9 cellular contexts compared by ENCODE assay signal in the genomic region with DNA sequence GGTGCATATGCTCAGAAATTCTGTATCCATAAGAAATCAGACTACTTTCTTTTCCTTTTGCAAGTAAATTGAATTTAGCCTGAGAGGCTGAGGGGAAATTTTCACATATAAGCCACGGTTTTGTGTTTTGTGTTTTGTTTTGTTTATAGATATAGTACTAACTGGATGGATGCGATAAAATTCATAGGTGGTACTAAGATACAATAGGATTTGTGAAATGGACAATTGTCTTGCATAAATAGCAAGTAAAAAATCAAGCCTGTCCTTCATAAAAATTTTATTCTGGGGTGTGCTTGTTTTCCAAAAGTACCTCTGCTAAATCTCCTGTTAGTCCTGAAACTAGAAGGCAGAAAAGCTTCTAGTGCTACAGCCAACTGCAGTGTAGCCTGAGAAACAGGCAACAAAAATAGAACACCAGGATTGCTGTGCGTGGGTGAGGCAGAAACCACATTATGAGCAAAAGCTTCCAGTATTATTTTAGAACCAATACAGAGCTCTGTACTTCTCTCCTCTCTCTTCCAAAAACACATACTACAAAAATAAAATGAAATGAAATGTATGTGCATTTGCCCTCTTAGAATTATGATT. TPM values are rescaled to one million over a fixed set of nuclear protein-coding genes. Genes with fewer than 3 reads are reported as not detected.
DNase-seq lines count a peak whose midpoint lies in the region; ATAC-seq and TF ChIP-seq lines count a peak whose summit lies in the region.
"Had no signal": no experiment of that assay in that cellular context is flagged by ENCODE, and none has a peak within 500 bp of the region (broad histone marks: within the 10 kb centered on the region; RNA-seq: fewer than 3 reads in every experiment).

No MANE protein-coding gene starts in this region.

- H3K27me3 ChIP-seq in BE2C (no peaks in the 10 kb centered on the region), testis (no peaks in the 10 kb centered on the region)

- DNase-seq in BE2C (peak; percentile 32), iris pigment epithelial cell (ENCODE audit: low read depth) (peak; percentile 57), testis (peak; percentile 36), NCI-H1436 (lab: John Stamatoyannopoulos, UW) (no peak), mucosa of gallbladder (ENCODE audit: low spot score) (no peak)

- peak overlapping the region in 1 of 2 donors; percentile 48 for H3K27ac ChIP-seq in testis
- H3K27ac ChIP-seq: epithelial cell of prostate had no signal

- 44 to 51% methylated on average over 3 of the region's 3 CpGs for WGBS in testis, 2 donors

- H3K4me1 ChIP-seq in BE2C (peaks cover 23% of the 10 kb centered on the region), testis (peaks cover 6% of the 10 kb centered on the region)

- intact Hi-C loops in testis (cut with DNase I; ENCODE audit: low total_unique reads) = no loop called here

- TF ChIP-seq CTCF in BE2C (IDR thresholded peaks at IDR 0.05; ENCODE audit: low read depth, low read length) (no peak), testis (IDR thresholded peaks at IDR 0.05) (no peak)

- H3K4me1 Mint-ChIP-seq in activated naive CD8-positive, alpha-beta T cell (ENCODE audit: low read depth) = peaks cover 12% of the 10 kb centered on the region

- no peaks in the 10 kb centered on the region for H3K36me3 Mint-ChIP-seq in activated naive CD8-positive, alpha-beta T cell

- H3K4me3 Mint-ChIP-seq in activated naive CD8-positive, alpha-beta T cell = peak overlapping the region; percentile 20

- H3K4me3 ChIP-seq in BE2C (ENCODE audit: low read depth, low read length) (peak overlapping the region; percentile 92), testis (peak overlapping the region; percentile 34 to 55)

- peaks cover 4% of the 10 kb centered on the region for H3K27me3 Mint-ChIP-seq in activated naive CD8-positive, alpha-beta T cell

- no peak for TF ChIP-seq POLR2A in testis (IDR thresholded peaks at IDR 0.05)

- H3K9me3 Mint-ChIP-seq in activated naive CD8-positive, alpha-beta T cell (ENCODE audit: low read depth) = peaks cover 3% of the 10 kb centered on the region

- ATAC-seq in GM19351 (IDR thresholded peaks at IDR 0.05; ENCODE audit: unreplicated experiment) = peak; percentile 48
- ATAC-seq in HG03558 (IDR thresholded peaks at IDR 0.05; ENCODE audit: extremely low read depth, unreplicated experiment) = peak; percentile 20

- no peaks in the 10 kb centered on the region for H3K9me3 ChIP-seq in BE2C
- no peaks in the 10 kb centered on the region for H3K9me3 ChIP-seq in testis

- no peak overlapping the region for H3K27ac Mint-ChIP-seq in activated naive CD8-positive, alpha-beta T cell

- H3K36me3 ChIP-seq in BE2C (no peaks in the 10 kb centered on the region), testis (ENCODE audit: low read depth, missing control alignments) (no peaks in the 10 kb centered on the region)

RNA-seq across cellular contexts. Expression of a gene that starts 0.6 kb away (rescaled TPM):
- 20.5 TPM for polyA plus RNA-seq in BE2C (2012; ENCODE audit: insufficient read depth, insufficient read length, low read depth)
- 10 to 100 TPM; 30.6 to 35.4 TPM for total RNA-seq in testis
- polyA plus RNA-seq in testis (ENCODE audit: insufficient read depth, low read depth, low replicate concordance) = 35.5 TPM
- 13.5 TPM for total RNA-seq in mucosa of gallbladder

Comparison
In these comparisons a context has a peak if more than half of its experiments do, and no peak if none do; other contexts are left out.
1. DNase-seq: peak in BE2C (single experiment), iris pigment epithelial cell (single experiment) and testis (single experiment); none in NCI-H1436 (single experiment) and mucosa of gallbladder (single experiment).